Comparison of ENCODE assay signal across 30 cellular contexts in the genomic region with DNA sequence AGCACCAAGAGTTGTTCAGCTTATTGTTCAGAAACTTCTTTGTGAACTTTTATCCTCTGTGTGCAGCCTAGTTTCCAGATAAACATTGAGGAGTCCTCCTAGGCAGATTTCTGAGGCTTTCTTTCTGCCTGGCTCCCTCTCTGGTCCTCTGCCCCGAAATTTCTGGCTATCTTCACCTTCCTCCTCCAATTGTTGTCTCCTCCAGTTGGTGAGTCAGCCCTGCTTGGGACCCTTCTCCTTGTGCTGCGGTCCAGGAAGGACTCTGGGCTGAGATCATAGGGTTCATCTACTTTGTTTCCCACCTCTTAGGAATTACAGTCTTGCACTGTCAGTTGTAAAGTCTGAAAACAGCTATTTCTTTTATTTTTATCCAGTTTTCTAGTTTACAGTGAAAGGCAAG.
"Had no signal": no experiment of that assay in that cellular context is flagged by ENCODE, and none has a peak within 500 bp of the region (broad histone marks: within the 10 kb centered on the region; RNA-seq: fewer than 3 reads in every experiment).

No MANE protein-coding gene starts in this region.

- H3K4me1 ChIP-seq: adrenal gland, SJSA1 had no signal

- H3K27ac ChIP-seq: adrenal gland, cardiac muscle cell, SJSA1 had no signal

- H3K9me2 ChIP-seq: SK-N-SH had no signal

- ATAC-seq: activated CD4-positive, alpha-beta T cell treated with anti-CD3 and anti-CD28 coated beads for 36 hours; activated CD4-positive, CD25-positive, alpha-beta regulatory T cell treated with anti-CD3 and anti-CD28 coated beads, Interleukin-2, amount 50 U/mL, for 24 hours; activated CD8-positive, alpha-beta memory T cell treated with anti-CD3 and anti-CD28 coated beads, Interleukin-2, amount 10 ng/mL, durations not matched to agents 7 days and 5 days; Panc1 had no signal

- H3K27me3 Mint-ChIP-seq: activated CD4-positive, alpha-beta memory T cell treated with anti-CD3 and anti-CD28 coated beads, Interleukin-2, amount 10 ng/mL, durations not matched to agents 7 days and 5 days; activated CD4-positive, alpha-beta T cell treated with anti-CD3 and anti-CD28 coated beads for 36 hours; activated CD8-positive, alpha-beta memory T cell treated with anti-CD3 and anti-CD28 coated beads, Interleukin-2, amount 10 ng/mL, durations not matched to agents 7 days and 5 days; activated naive CD4-positive, alpha-beta T cell treated with anti-CD3 and anti-CD28 coated beads, Interleukin-2, amount 50 U/mL, for 24 hours; activated naive CD8-positive, alpha-beta T cell treated with anti-CD3 and anti-CD28 coated beads, Interleukin-2, amount 10 ng/mL, durations not matched to agents 7 days and 5 days; central memory CD8-positive, alpha-beta T cell had no signal

- H3K27me3 ChIP-seq: adrenal gland, cardiac muscle cell, MG63, SJSA1 had no signal

- H3K4me3 ChIP-seq: adrenal gland, cardiac muscle cell, MG63, SJSA1 had no signal

- H3K36me3 ChIP-seq: adrenal gland, cardiac muscle cell, SJSA1 had no signal

- H3K9me3 Mint-ChIP-seq: activated CD4-positive, alpha-beta memory T cell treated with anti-CD3 and anti-CD28 coated beads, Interleukin-2, amount 10 ng/mL, durations not matched to agents 7 days and 5 days; activated naive CD4-positive, alpha-beta T cell treated with anti-CD3 and anti-CD28 coated beads, Interleukin-2, amount 50 U/mL, for 24 hours; activated naive CD8-positive, alpha-beta T cell treated with anti-CD3 and anti-CD28 coated beads, Interleukin-2, amount 10 ng/mL, durations not matched to agents 7 days and 5 days; central memory CD8-positive, alpha-beta T cell; T-helper 1 cell treated with Interleukin-12 subunit alpha and Interleukin-12 subunit beta and Interleukin-4 antibody, amounts not matched to agents 30 μg/mL and 1 μg/mL, for 36 hours; T-helper 2 cell treated with Interferon-gamma antibody and Interleukin-4, amounts not matched to agents 5 μg/mL and 100 μg/mL, for 36 hours had no signal

- H3K36me3 Mint-ChIP-seq: activated CD8-positive, alpha-beta memory T cell treated with anti-CD3 and anti-CD28 coated beads, Interleukin-2, amount 10 ng/mL, durations not matched to agents 7 days and 5 days; activated naive CD8-positive, alpha-beta T cell treated with anti-CD3 and anti-CD28 coated beads, Interleukin-2, amount 10 ng/mL, durations not matched to agents 7 days and 5 days had no signal

- DNase-seq: activated CD4-positive, alpha-beta memory T cell treated with anti-CD3 and anti-CD28 coated beads, Interleukin-2, amount 10 ng/mL, durations not matched to agents 7 days and 5 days; activated CD4-positive, alpha-beta T cell treated with anti-CD3 and anti-CD28 coated beads for 36 hours; activated CD8-positive, alpha-beta memory T cell treated with anti-CD3 and anti-CD28 coated beads for 24 hours; activated CD8-positive, alpha-beta memory T cell treated with anti-CD3 and anti-CD28 coated beads, Interleukin-2, amount 10 ng/mL, durations not matched to agents 7 days and 5 days; activated CD8-positive, alpha-beta memory T cell treated with anti-CD3 and anti-CD28 coated beads, Interleukin-2, amount 50 U/mL, for 48 hours; activated gamma-delta T cell; activated naive CD4-positive, alpha-beta T cell treated with Interleukin-2 at 50 U/mL for 16 hours; activated naive CD8-positive, alpha-beta T cell treated with anti-CD3 and anti-CD28 coated beads, Interleukin-2, amount 10 ng/mL, durations not matched to agents 7 days and 5 days; activated T-cell treated with anti-CD3 and anti-CD28 coated beads, Interleukin-2, amount 50 U/mL, for 48 hours; adrenal gland; anterior cingulate cortex; MG63; NCI-H1048; NCI-H1105 treated with DMSO at 0.1 percent for 48 hours; NCI-H1436; NCI-H1694; NCI-H1930; NCI-H2081 treated with DMSO at 0.1 percent for 48 hours; NCI-H345; NCI-H524 treated with DMSO at 0.1 percent for 48 hours; SHP77; SK-N-SH had no signal

- H3K9me3 ChIP-seq: adrenal gland, SJSA1, SK-N-SH had no signal

- H3K4me3 Mint-ChIP-seq: activated CD4-positive, alpha-beta memory T cell treated with anti-CD3 and anti-CD28 coated beads, Interleukin-2, amount 10 ng/mL, durations not matched to agents 7 days and 5 days; activated CD4-positive, alpha-beta T cell treated with anti-CD3 and anti-CD28 coated beads for 36 hours; activated CD8-positive, alpha-beta memory T cell treated with anti-CD3 and anti-CD28 coated beads, Interleukin-2, amount 10 ng/mL, durations not matched to agents 7 days and 5 days; activated naive CD4-positive, alpha-beta T cell treated with anti-CD3 and anti-CD28 coated beads, Interleukin-2, amount 50 U/mL, for 24 hours; activated naive CD8-positive, alpha-beta T cell treated with anti-CD3 and anti-CD28 coated beads, Interleukin-2, amount 10 ng/mL, durations not matched to agents 7 days and 5 days; central memory CD8-positive, alpha-beta T cell; T-helper 1 cell treated with Interleukin-12 subunit alpha and Interleukin-12 subunit beta and Interleukin-4 antibody, amounts not matched to agents 30 μg/mL and 1 μg/mL, for 36 hours; T-helper 2 cell treated with Interferon-gamma antibody and Interleukin-4, amounts not matched to agents 5 μg/mL and 100 μg/mL, for 36 hours had no signal

- H3K9ac ChIP-seq: SK-N-SH had no signal

- H3K27ac Mint-ChIP-seq: activated CD4-positive, alpha-beta memory T cell treated with anti-CD3 and anti-CD28 coated beads, Interleukin-2, amount 10 ng/mL, durations not matched to agents 7 days and 5 days; activated CD4-positive, alpha-beta T cell treated with anti-CD3 and anti-CD28 coated beads for 36 hours; activated CD8-positive, alpha-beta memory T cell treated with anti-CD3 and anti-CD28 coated beads, Interleukin-2, amount 10 ng/mL, durations not matched to agents 7 days and 5 days; activated naive CD4-positive, alpha-beta T cell treated with anti-CD3 and anti-CD28 coated beads, Interleukin-2, amount 50 U/mL, for 24 hours; activated naive CD8-positive, alpha-beta T cell treated with anti-CD3 and anti-CD28 coated beads, Interleukin-2, amount 10 ng/mL, durations not matched to agents 7 days and 5 days; T-helper 1 cell treated with Interleukin-12 subunit alpha and Interleukin-12 subunit beta and Interleukin-4 antibody, amounts not matched to agents 30 μg/mL and 1 μg/mL, for 36 hours; T-helper 2 cell treated with Interferon-gamma antibody and Interleukin-4, amounts not matched to agents 5 μg/mL and 100 μg/mL, for 36 hours had no signal

- H3K4me1 Mint-ChIP-seq: activated CD8-positive, alpha-beta memory T cell treated with anti-CD3 and anti-CD28 coated beads, Interleukin-2, amount 10 ng/mL, durations not matched to agents 7 days and 5 days; activated naive CD4-positive, alpha-beta T cell treated with anti-CD3 and anti-CD28 coated beads, Interleukin-2, amount 50 U/mL, for 24 hours; activated naive CD8-positive, alpha-beta T cell treated with anti-CD3 and anti-CD28 coated beads, Interleukin-2, amount 10 ng/mL, durations not matched to agents 7 days and 5 days; central memory CD8-positive, alpha-beta T cell had no signal

- H3K4me2 ChIP-seq: SK-N-SH had no signal
